ENCODE assay signal across 1 cellular context in genomic region chr9:78406933-78407332, GRCh38.
A peak's percentile ranks its signal among the peaks of the same experiment; 100 is the strongest.
TF ChIP-seq lines count a peak whose summit lies in the region.

No MANE protein-coding gene starts in this region.

TF ChIP-seq in HepG2, 621 proteins besides CTCF, POLR2A, EP300 and RAD21 (continued from another document and continues in another):
- TF ChIP-seq TBX2 (CRISPR knock-in tag; IDR thresholded peaks at IDR 0.05; ENCODE audit: borderline replicate concordance) (peak; percentile 66; the same call in 1 of the 2 replicates), FOSL1 (CRISPR knock-in tag; IDR thresholded peaks at IDR 0.05; ENCODE audit: borderline replicate concordance) (no peak), ZKSCAN5 (CRISPR knock-in tag; IDR thresholded peaks at IDR 0.05) (no peak), PHF20 (CRISPR knock-in tag; IDR thresholded peaks at IDR 0.05) (no peak), DBP (CRISPR knock-in tag; IDR thresholded peaks at IDR 0.05; ENCODE audit: not compliant biosample characterization) (no peak), BATF2 (CRISPR knock-in tag; IDR thresholded peaks at IDR 0.05) (no peak), KDM6A (CRISPR knock-in tag; IDR thresholded peaks at IDR 0.05; ENCODE audit: low read depth) (0 out of 2 replicates have a peak, but pooled peaks have one; percentile 47), ASH2L (IDR thresholded peaks at IDR 0.05; ENCODE audit: insufficient read length, low read depth, low read length) (peak; percentile 29), POGZ (CRISPR knock-in tag; IDR thresholded peaks at IDR 0.05) (peak; percentile 43; the same call in 1 of the 2 replicates), ZFX (CRISPR knock-in tag; IDR thresholded peaks at IDR 0.05; ENCODE audit: low read depth) (no peak), ELF3 (CRISPR knock-in tag; IDR thresholded peaks at IDR 0.05) (0 out of 2 replicates have a peak, but pooled peaks have one; percentile 15), NFIC (IDR thresholded peaks at IDR 0.05; ENCODE audit: low read length) (peak; percentile 56; the same call in 1 of the 2 replicates), ZNF446 (CRISPR knock-in tag; IDR thresholded peaks at IDR 0.05) (no peak), ZSCAN5A (CRISPR knock-in tag; IDR thresholded peaks at IDR 0.05; ENCODE audit: borderline replicate concordance) (no peak), ARNT2 (CRISPR knock-in tag; IDR thresholded peaks at IDR 0.05; ENCODE audit: low read depth) (no peak), ZEB1 (IDR thresholded peaks at IDR 0.05; ENCODE audit: insufficient replicate concordance, low read depth) (no peak), ZNF558 (CRISPR knock-in tag; IDR thresholded peaks at IDR 0.05; ENCODE audit: borderline replicate concordance) (no peak), ZNF138 (CRISPR knock-in tag; IDR thresholded peaks at IDR 0.05; ENCODE audit: low read depth) (no peak), ATF2 (CRISPR knock-in tag; IDR thresholded peaks at IDR 0.05) (peak; percentile 75; the same call in 1 of the 2 replicates), KMT2A (CRISPR knock-in tag; IDR thresholded peaks at IDR 0.05) (no peak), PHF21A (CRISPR knock-in tag; IDR thresholded peaks at IDR 0.05) (no peak; the same call in 1 of the 2 replicates), PREB (CRISPR knock-in tag; IDR thresholded peaks at IDR 0.05) (no peak), GFI1 (CRISPR knock-in tag; IDR thresholded peaks at IDR 0.05; ENCODE audit: borderline replicate concordance) (peak; percentile 91), SOX5 (CRISPR knock-in tag; IDR thresholded peaks at IDR 0.05; ENCODE audit: borderline replicate concordance) (peak; percentile 60; the same call in 1 of the 2 replicates), ZFP41 (CRISPR knock-in tag; IDR thresholded peaks at IDR 0.05; ENCODE audit: borderline replicate concordance) (no peak), PAF1 (CRISPR knock-in tag; IDR thresholded peaks at IDR 0.05) (no peak), ZBTB43 (CRISPR knock-in tag; conservative IDR thresholded peaks at IDR 0.05) (no peak), ZBTB4 (CRISPR knock-in tag; IDR thresholded peaks at IDR 0.05; ENCODE audit: borderline replicate concordance) (no peak), ZNF784 (CRISPR knock-in tag; IDR thresholded peaks at IDR 0.05; ENCODE audit: borderline replicate concordance) (no peak), NFIB (CRISPR knock-in tag; IDR thresholded peaks at IDR 0.05; ENCODE audit: borderline replicate concordance) (no peak), STAG1 (CRISPR knock-in tag; IDR thresholded peaks at IDR 0.05) (no peak), RNF2 (conservative IDR thresholded peaks at IDR 0.05; ENCODE audit: low read depth) (no peak), REXO4 (CRISPR knock-in tag; IDR thresholded peaks at IDR 0.05; ENCODE audit: borderline replicate concordance) (no peak), RCOR2 (CRISPR knock-in tag; IDR thresholded peaks at IDR 0.05) (0 out of 2 replicates have a peak, but pooled peaks have one; percentile 48), ZNF264 (CRISPR knock-in tag; IDR thresholded peaks at IDR 0.05) (no peak), EHMT2 (IDR thresholded peaks at IDR 0.05; ENCODE audit: borderline replicate concordance, low read depth, low read length) (peak; percentile 69; the same call in 1 of the 2 replicates), RBFOX2 (IDR thresholded peaks at IDR 0.05; ENCODE audit: low read depth, low read length) (no peak), NR2F1 (CRISPR knock-in tag; IDR thresholded peaks at IDR 0.05) (peak; percentile 27 to 52; a peak in 2 of 4 replicates), KDM5B (CRISPR knock-in tag; IDR thresholded peaks at IDR 0.05; ENCODE audit: borderline replicate concordance) (no peak), NCOR1 (IDR thresholded peaks at IDR 0.05; ENCODE audit: borderline replicate concordance, low read length) (no peak), ZNF335 (CRISPR knock-in tag; IDR thresholded peaks at IDR 0.05) (no peak), ZNF605 (CRISPR knock-in tag; IDR thresholded peaks at IDR 0.05) (peak; percentile 88), PTBP1 (IDR thresholded peaks at IDR 0.05; ENCODE audit: low read depth, low read length, poor library complexity, severe bottlenecking) (no peak), KLF11 (CRISPR knock-in tag; IDR thresholded peaks at IDR 0.05) (no peak), AHR (CRISPR knock-in tag; IDR thresholded peaks at IDR 0.05) (no peak), SUZ12 (IDR thresholded peaks at IDR 0.05; ENCODE audit: low read depth, low read length) (no peak), NCOA1 (CRISPR knock-in tag; IDR thresholded peaks at IDR 0.05) (no peak), ZNF24 (IDR thresholded peaks at IDR 0.05) (no peak), ZNF501 (CRISPR knock-in tag; IDR thresholded peaks at IDR 0.05) (no peak), ZNF740 (CRISPR knock-in tag; IDR thresholded peaks at IDR 0.05) (no peak), PAXIP1 (CRISPR knock-in tag; conservative IDR thresholded peaks at IDR 0.05) (peak; percentile 49), ATF7-NPFF (CRISPR knock-in tag; IDR thresholded peaks at IDR 0.05; ENCODE audit: low read depth) (no peak), SPEN (CRISPR knock-in tag; IDR thresholded peaks at IDR 0.05; ENCODE audit: low read depth) (no peak), ZNF337 (CRISPR knock-in tag; IDR thresholded peaks at IDR 0.05; ENCODE audit: borderline replicate concordance, low read depth) (no peak), ZNF639 (CRISPR knock-in tag; conservative IDR thresholded peaks at IDR 0.05) (no peak), ZNF761 (CRISPR knock-in tag; conservative IDR thresholded peaks at IDR 0.05) (no peak), HOXA5 (CRISPR knock-in tag; IDR thresholded peaks at IDR 0.05) (no peak)
